ENCODE assay signal across 1 cellular context in genomic region chr15:94041731-94042130, GRCh38.
TF ChIP-seq lines count a peak whose summit lies in the region.

No MANE protein-coding gene starts in this region.

TF ChIP-seq in SK-N-SH treated with all-trans-retinoic acid at 6 μM for 48 hours, 23 proteins besides CTCF, POLR2A, EP300 and RAD21 (continued from another document):
- TF ChIP-seq TCF4 (CRISPR knock-in tag; IDR thresholded peaks at IDR 0.05; ENCODE audit: borderline replicate concordance) (no peak), SNAI2 (CRISPR knock-in tag; IDR thresholded peaks at IDR 0.05) (no peak), ARNTL (CRISPR knock-in tag; IDR thresholded peaks at IDR 0.05; ENCODE audit: borderline replicate concordance, low read depth) (no peak), OSR1 (CRISPR knock-in tag; IDR thresholded peaks at IDR 0.05) (no peak), BACH2 (CRISPR knock-in tag; IDR thresholded peaks at IDR 0.05; ENCODE audit: borderline replicate concordance) (no peak), CSDC2 (CRISPR knock-in tag; IDR thresholded peaks at IDR 0.05) (no peak), ISL1 (CRISPR knock-in tag; IDR thresholded peaks at IDR 0.05) (no peak), ESRRG (CRISPR knock-in tag; IDR thresholded peaks at IDR 0.05) (no peak)
